24 cellular contexts compared by ENCODE assay signal in the genomic region with DNA sequence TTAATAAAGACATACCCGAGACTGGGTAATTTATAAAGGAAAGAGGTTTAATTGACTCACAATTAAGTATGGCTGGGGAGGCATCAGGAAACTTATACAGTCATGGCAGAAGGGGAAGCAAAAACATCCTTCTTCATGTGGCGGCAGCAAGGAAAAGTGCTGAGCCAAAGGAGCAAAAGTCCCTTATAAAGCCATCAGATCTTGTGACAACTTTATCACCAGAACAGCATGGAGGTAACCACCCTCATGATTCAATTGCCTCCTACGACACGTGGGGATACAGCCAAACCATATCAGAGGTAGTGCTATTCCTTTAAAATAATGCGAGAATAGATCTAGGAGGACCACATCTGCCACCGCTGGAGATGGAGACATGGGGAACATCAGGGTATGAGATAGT. TPM values are rescaled to one million over a fixed set of nuclear protein-coding genes. Genes with fewer than 3 reads are reported as not detected.
A peak's percentile ranks its signal among the peaks of the same experiment; 100 is the strongest.
DNase-seq lines count a peak whose midpoint lies in the region; TF ChIP-seq lines count a peak whose summit lies in the region.
"Had no signal": no experiment of that assay in that cellular context is flagged by ENCODE, and none has a peak within 500 bp of the region (broad histone marks: within the 10 kb centered on the region; RNA-seq: fewer than 3 reads in every experiment).

No MANE protein-coding gene starts in this region.

- DNase-seq in CD14-positive monocyte (ENCODE audit: low spot score): peak; percentile 63
- DNase-seq in HUDEP-2 (lab: John Stamatoyannopoulos, UW; ENCODE audit: unreplicated experiment in 76 of 76): peak in 54 of 76 experiments; percentile 4 to 70 (median 36)
- DNase-seq in colonic mucosa: peak; percentile 60
- no peak for DNase-seq in cortex of kidney (lab: John Stamatoyannopoulos, UW)
- no peak for DNase-seq in activated T-cell treated with anti-CD3 and anti-CD28 coated beads, Interleukin-2, amount 50 U/mL, for 24 hours
- no peak for DNase-seq in NCI-H1694 treated with DMSO at 0.1 percent for 48 hours (lab: John Stamatoyannopoulos, UW)
- DNase-seq in NCI-H510A treated with DMSO at 0.1 percent for 48 hours (lab: John Stamatoyannopoulos, UW): no peak
- DNase-seq: activated CD4-positive, CD25-positive, alpha-beta regulatory T cell; activated naive CD4-positive, alpha-beta T cell treated with anti-CD3 and anti-CD28 coated beads, Interleukin-2, amount 50 U/mL, for 16 hours; foreskin melanocyte; NCI-H1694; NCI-H510A; NK-92 treated with Interleukin-12 subunit alpha and Interleukin-12 subunit beta, amount 100 ng/mL, for 24 hours; nucleus accumbens; PC-3; stimulated activated CD4-positive, alpha-beta T cell treated with anti-CD3 and anti-CD28 coated beads, Interleukin-1b, Interleukin-23, amount 100 ng/mL, for 48 hours; stimulated activated CD8-positive, alpha-beta memory T cell treated with anti-CD3 and anti-CD28 coated beads, Interleukin-4, amount 100 ng/mL, for 48 hours had no signal

- peak overlapping the region; percentile 83 to 91 (median 90) for H3K27ac Mint-ChIP-seq in CD14-positive monocyte
- H3K27ac Mint-ChIP-seq in activated T-cell treated with anti-CD3 and anti-CD28 coated beads, Interleukin-2, amount 50 U/mL, for 24 hours: no peak overlapping the region
- H3K27ac Mint-ChIP-seq: type B pancreatic cell had no signal

- peaks cover 21% of the 10 kb centered on the region for H3K4me1 ChIP-seq in colonic mucosa
- peaks cover 65 to 73% of the 10 kb centered on the region in 2 experiments for H3K4me1 ChIP-seq in neutrophil (ENCODE audit: control insufficient read depth in 1 of 2, insufficient read depth in 1 of 2, low read depth in 1 of 2, low read length in 1 of 2)
- H3K4me1 ChIP-seq: BE2C, esophagus muscularis mucosa had no signal

- intact Hi-C loops in CD14-positive monocyte (cut with micrococcal nuclease): no loop called here
- intact Hi-C loops in colonic mucosa (cut with DNase I): no loop called here

- H3K9me3 Mint-ChIP-seq in CD14-positive monocyte: peaks cover 0 to 3% (median 2%) of the 10 kb centered on the region in 7 donors
- H3K9me3 Mint-ChIP-seq in activated T-cell treated with anti-CD3 and anti-CD28 coated beads, Interleukin-2, amount 50 U/mL, for 24 hours: peaks cover 5% of the 10 kb centered on the region
- H3K9me3 Mint-ChIP-seq: type B pancreatic cell had no signal

- no peaks in the 10 kb centered on the region for H3K9me3 ChIP-seq in colonic mucosa
- no peaks in the 10 kb centered on the region for H3K9me3 ChIP-seq in neutrophil
- H3K9me3 ChIP-seq: BE2C, esophagus muscularis mucosa had no signal

- H3K4me1 Mint-ChIP-seq in CD14-positive monocyte: peaks cover 70% of the 10 kb centered on the region
- H3K4me1 Mint-ChIP-seq in activated T-cell treated with anti-CD3 and anti-CD28 coated beads, Interleukin-2, amount 50 U/mL, for 24 hours (ENCODE audit: low read depth): peaks cover 78% of the 10 kb centered on the region

- peak overlapping the region in 1 of 2 donors; percentile 24 for H3K4me3 Mint-ChIP-seq in CD14-positive monocyte
- no peak overlapping the region for H3K4me3 Mint-ChIP-seq in activated T-cell treated with anti-CD3 and anti-CD28 coated beads, Interleukin-2, amount 50 U/mL, for 24 hours
- H3K4me3 Mint-ChIP-seq: type B pancreatic cell had no signal

- no peaks in the 10 kb centered on the region for H3K36me3 ChIP-seq in colonic mucosa
- peaks cover 7% of the 10 kb centered on the region for H3K36me3 ChIP-seq in neutrophil
- H3K36me3 ChIP-seq: BE2C, esophagus muscularis mucosa had no signal

- H3K9ac ChIP-seq in colonic mucosa (ENCODE audit: low read depth in 2 of 2, low read length in 2 of 2): no peak overlapping the region

- peaks cover 0 to 13% (median 2%) of the 10 kb centered on the region in 3 donors for H3K27me3 Mint-ChIP-seq in CD14-positive monocyte (ENCODE audit: low read depth in 3 of 3)
- no peaks in the 10 kb centered on the region for H3K27me3 Mint-ChIP-seq in activated T-cell treated with anti-CD3 and anti-CD28 coated beads, Interleukin-2, amount 50 U/mL, for 24 hours

- H3K27me3 ChIP-seq in colonic mucosa (no peaks in the 10 kb centered on the region), neutrophil (no peaks in the 10 kb centered on the region)
- H3K27me3 ChIP-seq: BE2C had no signal

- peak overlapping the region; percentile 16 for H3K27ac ChIP-seq in colonic mucosa
- peak overlapping the region; percentile 65 for H3K27ac ChIP-seq in neutrophil
- H3K27ac ChIP-seq: esophagus muscularis mucosa had no signal

- no peak overlapping the region for H3K4me3 ChIP-seq in colonic mucosa
- H3K4me3 ChIP-seq in neutrophil (ENCODE audit: low read depth in 1 of 2, low read length in 1 of 2): no peak overlapping the region
- H3K4me3 ChIP-seq: esophagus muscularis mucosa, skin epidermis had no signal

- TF ChIP-seq CTCF in CD14-positive monocyte (IDR thresholded peaks at IDR 0.05) (no peak), colonic mucosa (IDR thresholded peaks at IDR 0.05) (no peak), neutrophil (IDR thresholded peaks at IDR 0.05) (no peak)

- H3K36me3 Mint-ChIP-seq in CD14-positive monocyte: peaks cover 10 to 18% of the 10 kb centered on the region in 2 donors
- peaks cover 6% of the 10 kb centered on the region for H3K36me3 Mint-ChIP-seq in activated T-cell treated with anti-CD3 and anti-CD28 coated beads, Interleukin-2, amount 50 U/mL, for 24 hours (ENCODE audit: low read depth)
- H3K36me3 Mint-ChIP-seq: type B pancreatic cell had no signal

RNA-seq across cellular contexts. Expression of a gene that starts 9.0 kb away (rescaled TPM):
- 10 to 100 TPM; 29.2 to 32.0 TPM for polyA plus RNA-seq in CD14-positive monocyte
- 1 to 10 TPM; 1.7 TPM for total RNA-seq in colonic mucosa
- total RNA-seq: bronchial epithelial cell, PC-3 had no signal

RNA-seq across cellular contexts. Expression of a gene that starts 41.3 kb away (rescaled TPM):
- polyA plus RNA-seq in CD14-positive monocyte: not detected
- total RNA-seq in colonic mucosa: 100 to 1,000 TPM; 280 to 758 TPM
- total RNA-seq: bronchial epithelial cell, PC-3, Right ventricle myocardium inferior had no signal

RNA-seq across cellular contexts. Expression of a gene that starts 53.8 kb away (rescaled TPM):
- 10 to 100 TPM; 22.0 to 28.9 TPM for polyA plus RNA-seq in CD14-positive monocyte
- 100 to 1,000 TPM in 1 of 2 donors, 10 to 100 TPM in 1; 60.7 to 150 TPM for total RNA-seq in colonic mucosa

RNA-seq across cellular contexts. Expression of a gene that starts 57.8 kb away (rescaled TPM):
- 1 to 10 TPM; 2.1 to 3.9 TPM for polyA plus RNA-seq in CD14-positive monocyte
- 100 to 1,000 TPM in 1 of 2 donors, 10 to 100 TPM in 1; 54.7 to 102 TPM for total RNA-seq in colonic mucosa

Comparison
In these comparisons a context has a peak if more than half of its experiments do, and no peak if none do; other contexts are left out.
1. DNase-seq: peak in CD14-positive monocyte (single experiment), HUDEP-2 (54 of 76) and colonic mucosa (single experiment); none in cortex of kidney (single experiment), activated T-cell treated with anti-CD3 and anti-CD28 coated beads, Interleukin-2, amount 50 U/mL, for 24 hours (single experiment), NCI-H1694 treated with DMSO at 0.1 percent for 48 hours (single experiment) and NCI-H510A treated with DMSO at 0.1 percent for 48 hours (single experiment).